In genomic region chr17:45446872-45447652, GRCh38 we compare ENCODE assay signal across 8 cellular contexts. TPM values are rescaled to one million over a fixed set of nuclear protein-coding genes. Genes with fewer than 3 reads are reported as not detected.
DNase-seq lines count a peak whose midpoint lies in the region; ATAC-seq, FAIRE-seq and TF ChIP-seq lines count a peak whose summit lies in the region.
"Not testable (repeated sequence)": the region's sequence is repeated elsewhere in the genome, so short reads cannot be mapped to it uniquely, and the experiment has no call there.

No MANE protein-coding gene starts in this region.

- peaks cover 32 to 97% (median 89%) of the 10 kb centered on the region in 10 experiments for H3K4me1 ChIP-seq in BLaER1 treated with 17β-estradiol and CSF1 and Interleukin-3, amounts not matched to agents 10 nM and 100 nM
- H3K4me1 ChIP-seq in PC-3 (ENCODE audit: insufficient read depth, low read length) (peaks cover 18% of the 10 kb centered on the region), right lobe of liver (peaks cover 0 to 27% (median 3%) of the 10 kb centered on the region in 4 donors), upper lobe of left lung (peaks cover 10 to 20% (median 18%) of the 10 kb centered on the region in 4 donors)
- H3K4me1 ChIP-seq in pancreas = not testable (repeated sequence)

- intact Hi-C loops in PC-3 (cut with micrococcal nuclease); MCF 10A (cut with micrococcal nuclease); cardiac septum (cut with DNase I); right lobe of liver (cut with DNase I); pancreas (cut with DNase I): not testable (repeated sequence)

- H3K9me3 ChIP-seq in BLaER1 treated with 17β-estradiol and CSF1 and Interleukin-3, amounts not matched to agents 10 nM and 100 nM (replicated peaks in 1 of 11); PC-3 (ENCODE audit: low read length); right lobe of liver; pancreas; upper lobe of left lung: not testable (repeated sequence)

- H3K4me1 Mint-ChIP-seq in MCF 10A (ENCODE audit: insufficient read depth, unreplicated experiment) = peaks cover 24% of the 10 kb centered on the region

- H3K9me3 Mint-ChIP-seq in MCF 10A (ENCODE audit: unreplicated experiment) = not testable (repeated sequence)

- peaks cover 3 to 40% (median 11%) of the 10 kb centered on the region in 11 experiments; a peak in 15 of 22 replicates for H3K36me3 ChIP-seq in BLaER1 treated with 17β-estradiol and CSF1 and Interleukin-3, amounts not matched to agents 10 nM and 100 nM
- not testable (repeated sequence) for H3K36me3 ChIP-seq in PC-3 (ENCODE audit: low read depth, low read length); right lobe of liver; pancreas
- H3K36me3 ChIP-seq in upper lobe of left lung = peaks cover 0 to 38% (median 22%) of the 10 kb centered on the region in 4 donors

- ATAC-seq in PC-3 = 0 out of 2 replicates have a peak, but pooled peaks have one; percentile 3
- ATAC-seq in right lobe of liver = peak in 3 of 4 donors; percentile 19 to 34 (median 29)
- ATAC-seq in pancreas = peak in 3 of 4 donors; percentile 18 to 43 (median 38)
- peak; percentile 72 to 79 for ATAC-seq in upper lobe of left lung (ENCODE audit: low FRiP score in 2 of 2)

- peak overlapping the region in 9 of 11 experiments; percentile 17 to 90 (median 58); a peak in 17 of 22 replicates for H3K27ac ChIP-seq in BLaER1 treated with 17β-estradiol and CSF1 and Interleukin-3, amounts not matched to agents 10 nM and 100 nM
- not testable (repeated sequence) for H3K27ac ChIP-seq in PC-3 (ENCODE audit: low read length)
- H3K27ac ChIP-seq in epithelial cell of prostate (peak overlapping the region; percentile 96), right lobe of liver (peak overlapping the region in 2 of 3 donors; percentile 33 to 47), pancreas (peak overlapping the region in 2 of 4 donors; percentile 1 to 46), upper lobe of left lung (peak overlapping the region; percentile 70 to 87 (median 78))

- CTCF ChIA-PET in PC-3 (lab: Charles Lee) = interaction anchor here (0.7 kb wide), 1 partner anchor 33 kb away, joined by 8 read pairs; no protein-coding TSS in a partner anchor
- CTCF ChIA-PET in MCF 10A (lab: Yijun Ruan, JAX) = not testable (repeated sequence)

- not testable (repeated sequence) for H2AFZ ChIP-seq in PC-3 (ENCODE audit: low read length)

- not testable (repeated sequence) for TF ChIP-seq CTCF in PC-3 (conservative IDR thresholded peaks at IDR 0.05; ENCODE audit: low read depth, low read length); MCF 10A (IDR thresholded peaks at IDR 0.05; ENCODE audit: unreplicated experiment); right lobe of liver (IDR thresholded peaks at IDR 0.05); pancreas (IDR thresholded peaks at IDR 0.05); upper lobe of left lung (IDR thresholded peaks at IDR 0.05)

- not testable (repeated sequence) for H3K4me3 ChIP-seq in BLaER1 treated with 17β-estradiol and CSF1 and Interleukin-3, amounts not matched to agents 10 nM and 100 nM; PC-3 (ENCODE audit: low read length); right lobe of liver; pancreas; upper lobe of left lung

- not testable (repeated sequence) for H3K27me3 ChIP-seq in BLaER1 treated with 17β-estradiol and CSF1 and Interleukin-3, amounts not matched to agents 10 nM and 100 nM; PC-3 (ENCODE audit: low read length); right lobe of liver; pancreas; upper lobe of left lung

- peak overlapping the region; percentile 55 for H3K4me3 Mint-ChIP-seq in MCF 10A (ENCODE audit: unreplicated experiment)

- peak overlapping the region; percentile 98 for H3K27ac Mint-ChIP-seq in MCF 10A (ENCODE audit: low read depth, unreplicated experiment)

- TF ChIP-seq EP300 in upper lobe of left lung (IDR thresholded peaks at IDR 0.05) = not testable (repeated sequence)

- H4K20me1 ChIP-seq in BLaER1 treated with 17β-estradiol and CSF1 and Interleukin-3, amounts not matched to agents 10 nM and 100 nM = peaks cover 0 to 53% (median 0%) of the 10 kb centered on the region in 11 experiments; a peak in 6 of 22 replicates
- H4K20me1 ChIP-seq in PC-3 (ENCODE audit: low read length) = not testable (repeated sequence)

- WGBS in right lobe of liver (ENCODE audit: insufficient coverage, low coverage, low lambda C conversion rate, missing lambda C conversion rate) = 84% methylated on average over 6 of the region's 8 CpGs
- 84 to 89% methylated on average over 8 of the region's 8 CpGs for WGBS in pancreas, 2 donors
- WGBS in upper lobe of left lung, 2 donors = 75 to 93% methylated on average over 7 to 8 of the region's 8 CpGs

- not testable (repeated sequence) for H3F3A ChIP-seq in PC-3 (ENCODE audit: low read length, unreplicated experiment)

- not testable (repeated sequence) for BruUV-seq in PC-3 (replicated peaks; lab: Mats Ljungman, UMichigan)
- TSS peak; percentile 37 for BruUV-seq in MCF 10A (replicated peaks; lab: Mats Ljungman, UMichigan)

- H3K36me3 Mint-ChIP-seq in MCF 10A (ENCODE audit: insufficient read depth, unreplicated experiment) = peaks cover 23% of the 10 kb centered on the region

- not testable (repeated sequence) for H3K27me3 Mint-ChIP-seq in MCF 10A (ENCODE audit: insufficient read depth, unreplicated experiment)

- not testable (repeated sequence) for H3K9me2 ChIP-seq in PC-3 (replicated peaks; ENCODE audit: low read length)

- peak overlapping the region; percentile 9 to 93 (median 80); a peak in 20 of 22 replicates for H3K4me2 ChIP-seq in BLaER1 treated with 17β-estradiol and CSF1 and Interleukin-3, amounts not matched to agents 10 nM and 100 nM
- not testable (repeated sequence) for H3K4me2 ChIP-seq in PC-3 (ENCODE audit: low read length)

- H3K9ac ChIP-seq in BLaER1 treated with 17β-estradiol and CSF1 and Interleukin-3, amounts not matched to agents 10 nM and 100 nM = peak overlapping the region in 7 of 11 experiments; percentile 11 to 69 (median 35); a peak in 12 of 22 replicates
- not testable (repeated sequence) for H3K9ac ChIP-seq in PC-3 (ENCODE audit: low read length)

- not testable (repeated sequence) for FAIRE-seq in pancreas (lab: Jason Lieb, UNC)

- TF ChIP-seq POLR2A in right lobe of liver (IDR thresholded peaks at IDR 0.05) = not testable (repeated sequence)
- peak in 1 of 4 donors; percentile 13 for TF ChIP-seq POLR2A in upper lobe of left lung (IDR thresholded peaks at IDR 0.05)

- not testable (repeated sequence) for H3K79me2 ChIP-seq in PC-3 (ENCODE audit: low read length)

- not testable (repeated sequence) for DNase-seq in PC-3; epithelial cell of prostate (ENCODE audit: low read depth, low spot score)
- peak; percentile 69 for DNase-seq in MCF 10A (ENCODE audit: unreplicated experiment)
- peak; percentile 70 for DNase-seq in cardiac septum (ENCODE audit: low spot score)
- DNase-seq in right lobe of liver = peak in 1 of 3 donors; percentile 52
- DNase-seq in pancreas = peak in 1 of 6 donors; percentile 31
- DNase-seq in upper lobe of left lung = peak in 1 of 2 donors; percentile 29

- POLR2A ChIA-PET in PC-3 (lab: Charles Lee; ENCODE audit: unreplicated experiment) = not testable (repeated sequence)
- POLR2A ChIA-PET in MCF 10A (lab: Yijun Ruan, JAX) = interaction anchor here (0.7 to 2.8 kb wide), 8 partner anchors 14 to 275 kb away, joined by 3 to 23 read pairs (median 4); partner anchors contain the start of gene ARHGAP27

RNA-seq across cellular contexts. Expression of gene ARHGAP27, which starts 14.4 kb away (rescaled TPM):
- total RNA-seq in PC-3 (2014; rRNA removed) (119 and 134 TPM in 2 replicates), MCF 10A (2022) (30.5 and 47.6 TPM in 2 replicates), cardiac septum (20.0 TPM), right lobe of liver (1 to 10 TPM; 4.9 to 9.3 (median 6.8) TPM), pancreas (10 to 100 TPM in 1 of 6 donors, 1 to 10 TPM in 5; 3.1 to 17.3 (median 6.1) TPM), upper lobe of left lung (100 to 1,000 TPM in 1 of 6 donors, 10 to 100 TPM in 5; 46.1 to 243 (median 81.4) TPM)
- polyA plus RNA-seq in pancreas = 10 to 100 TPM; 16.9 to 22.4 TPM

RNA-seq across cellular contexts. Expression of gene PLEKHM1, which starts 43.5 kb away (rescaled TPM):
- total RNA-seq in PC-3 (2014; rRNA removed) (15.8 and 20.8 TPM in 2 replicates), MCF 10A (2022) (53.4 and 87.4 TPM in 2 replicates), cardiac septum (30.5 TPM), right lobe of liver (10 to 100 TPM; 11.9 to 27.5 (median 23.1) TPM), pancreas (10 to 100 TPM; 15.5 to 30.7 (median 16.5) TPM), upper lobe of left lung (100 to 1,000 TPM in 2 of 6 donors, 10 to 100 TPM in 4; 52.1 to 229 (median 72.0) TPM)
- 10 to 100 TPM; 13.3 to 14.6 TPM for polyA plus RNA-seq in pancreas

Comparison
In these comparisons a context has a peak if more than half of its experiments do, and no peak if none do; other contexts are left out.
1. ATAC-seq: peak in every context shown above with its lines; median percentile 76 in upper lobe of left lung; 38 in pancreas; 29 in right lobe of liver; 3 in PC-3.